ENCODE assay signal across 8 cellular contexts in the genomic region with DNA sequence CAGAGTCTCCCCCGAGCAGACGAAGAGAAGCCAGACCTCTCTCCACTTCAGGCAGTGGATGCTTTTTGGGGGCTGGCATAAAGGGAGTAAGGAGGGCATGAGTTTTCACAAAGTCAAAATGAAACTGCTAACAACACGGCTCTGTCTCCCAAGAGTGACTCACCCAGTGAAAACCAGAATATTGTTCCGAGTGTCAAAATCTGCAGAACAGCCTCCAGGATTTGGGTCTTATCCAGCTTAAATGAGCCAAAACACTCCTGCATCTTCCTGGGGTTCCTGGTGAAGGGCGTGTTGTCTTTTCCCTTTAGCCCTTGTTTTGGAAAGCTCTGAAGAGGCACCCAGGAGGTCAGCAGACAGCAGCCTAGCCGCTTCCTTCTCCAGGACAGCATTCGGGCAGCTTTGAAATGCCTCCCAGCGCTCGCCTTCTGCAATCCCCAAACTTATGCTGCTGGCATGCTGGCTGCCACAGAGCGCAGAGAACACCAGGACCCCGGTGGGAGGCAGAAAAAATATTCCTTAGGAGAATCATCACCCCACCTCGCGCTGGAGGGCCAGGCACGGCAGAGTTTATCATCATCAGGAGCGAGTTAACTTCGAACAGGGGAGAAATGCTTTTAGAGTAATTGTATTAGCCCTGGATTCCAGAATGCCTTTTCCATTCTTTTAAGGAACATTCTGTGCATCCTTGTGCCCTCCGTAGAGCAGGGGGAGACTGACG.
DNase-seq lines count a peak whose midpoint lies in the region; ATAC-seq and TF ChIP-seq lines count a peak whose summit lies in the region.

No MANE protein-coding gene starts in this region.

- H3K4me1 Mint-ChIP-seq in activated T-cell treated with anti-CD3 and anti-CD28 coated beads, Interleukin-2, amount 50 U/mL, for 72 hours (ENCODE audit: low read depth), result peaks cover 51% of the 10 kb centered on the region

- no peaks in the 10 kb centered on the region for H3K36me3 ChIP-seq in upper lobe of right lung

- H3K27me3 Mint-ChIP-seq in activated T-cell treated with anti-CD3 and anti-CD28 coated beads, Interleukin-2, amount 50 U/mL, for 72 hours (ENCODE audit: low read depth), result peaks cover 29% of the 10 kb centered on the region

- H3K36me3 Mint-ChIP-seq in activated T-cell treated with anti-CD3 and anti-CD28 coated beads, Interleukin-2, amount 50 U/mL, for 72 hours (ENCODE audit: insufficient read depth in 2 of 2), result peaks cover 0 to 2% of the 10 kb centered on the region in 2 donors

- H3K4me3 Mint-ChIP-seq in activated T-cell treated with anti-CD3 and anti-CD28 coated beads, Interleukin-2, amount 50 U/mL, for 72 hours, result no peak overlapping the region

- H3K9me3 Mint-ChIP-seq in activated T-cell treated with anti-CD3 and anti-CD28 coated beads, Interleukin-2, amount 50 U/mL, for 72 hours, result no peaks in the 10 kb centered on the region

- ATAC-seq in activated T-cell treated with anti-CD3 and anti-CD28 coated beads, Interleukin-2, amount 50 U/mL, for 72 hours (replicated peaks in 1 of 2), result peak; percentile 78 to 82
- ATAC-seq in upper lobe of right lung, result no peak
- no peak for ATAC-seq in GM19395 (IDR thresholded peaks at IDR 0.05; ENCODE audit: unreplicated experiment)
- no peak for ATAC-seq in HG02884 (IDR thresholded peaks at IDR 0.05; ENCODE audit: unreplicated experiment)

- peak overlapping the region; percentile 6 to 34 for H3K4me3 ChIP-seq in cardiac fibroblast (replicated peaks in 1 of 2; ENCODE audit: low read depth in 2 of 2, low read length in 2 of 2)
- H3K4me3 ChIP-seq in upper lobe of right lung, result peak overlapping the region; percentile 7

- H3K9me3 ChIP-seq in upper lobe of right lung, result no peaks in the 10 kb centered on the region

- intact Hi-C loops in upper lobe of right lung (cut with DNase I), result no loop called here

- peak; percentile 11 to 14 for DNase-seq in activated T-cell treated with anti-CD3 and anti-CD28 coated beads, Interleukin-2, amount 50 U/mL, for 72 hours
- DNase-seq in activated T-cell treated with anti-CD3 and anti-CD28 coated beads, Interleukin-2, amount 50 U/mL, for 1 hour, result no peak
- DNase-seq in cardiac fibroblast (ENCODE audit: low read depth in 2 of 2) (peak; percentile 74 to 91), medulla oblongata (ENCODE audit: extremely low spot score) (peak; percentile 79), upper lobe of right lung (no peak), NCI-H345 treated with DMSO at 0.1 percent for 48 hours (lab: John Stamatoyannopoulos, UW; ENCODE audit: unreplicated experiment) (no peak)

- H3K4me1 ChIP-seq in upper lobe of right lung, result peaks cover 75% of the 10 kb centered on the region

- H3K27ac ChIP-seq in upper lobe of right lung, result peak overlapping the region; percentile 61

- no peak overlapping the region for H3K27ac Mint-ChIP-seq in activated T-cell treated with anti-CD3 and anti-CD28 coated beads, Interleukin-2, amount 50 U/mL, for 72 hours

- no peaks in the 10 kb centered on the region for H3K27me3 ChIP-seq in upper lobe of right lung

- no peak for TF ChIP-seq CTCF in cardiac fibroblast (IDR thresholded peaks at IDR 0.05; ENCODE audit: low read depth, low read length)
- no peak for TF ChIP-seq CTCF in upper lobe of right lung (IDR thresholded peaks at IDR 0.05)

Comparison
In these comparisons a context has a peak if more than half of its experiments do, and no peak if none do; other contexts are left out.
1. DNase-seq: peak in activated T-cell treated with anti-CD3 and anti-CD28 coated beads, Interleukin-2, amount 50 U/mL, for 72 hours (2 of 2), cardiac fibroblast (2 of 2) and medulla oblongata (single experiment); none in activated T-cell treated with anti-CD3 and anti-CD28 coated beads, Interleukin-2, amount 50 U/mL, for 1 hour (single experiment), upper lobe of right lung (single experiment) and NCI-H345 treated with DMSO at 0.1 percent for 48 hours (single experiment).
2. ATAC-seq: peak in activated T-cell treated with anti-CD3 and anti-CD28 coated beads, Interleukin-2, amount 50 U/mL, for 72 hours (2 of 2); none in upper lobe of right lung (single experiment), GM19395 (single experiment) and HG02884 (single experiment).